In the genomic region with DNA sequence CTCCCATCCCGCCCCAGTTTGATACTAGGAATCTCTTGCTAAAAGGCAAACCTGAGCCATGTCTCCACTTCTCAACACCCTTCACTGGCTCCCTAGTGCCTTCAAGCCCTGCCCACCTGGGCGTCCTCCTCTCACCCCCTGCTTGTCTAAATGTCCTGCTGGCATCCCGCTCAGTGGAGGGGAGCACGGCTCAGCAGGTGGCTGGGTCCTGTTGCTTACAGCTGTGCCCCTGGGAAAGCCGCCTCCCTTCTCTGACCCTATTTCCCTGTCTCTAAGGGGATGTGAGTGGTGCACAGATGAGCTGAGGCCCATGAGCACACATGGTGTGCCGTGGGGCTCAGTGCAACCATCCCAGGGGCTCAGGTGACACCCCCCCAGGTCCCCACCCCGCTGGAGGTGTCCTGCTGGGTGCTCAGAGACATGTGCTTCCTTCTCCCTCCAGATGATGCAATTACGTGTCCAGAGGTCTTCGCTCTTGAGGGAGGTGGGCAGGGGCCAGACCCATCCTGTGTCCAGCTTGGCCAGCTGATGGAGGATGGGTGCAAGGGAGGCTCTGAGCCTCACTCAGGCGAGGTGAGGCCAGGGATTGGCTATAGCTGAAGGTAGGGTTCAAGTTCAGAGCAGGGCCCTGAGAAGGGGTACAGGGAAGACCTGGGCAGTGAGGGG, we compare ENCODE assay signal across 30 cellular contexts. TPM values are rescaled to one million over a fixed set of nuclear protein-coding genes. Genes with fewer than 3 reads are reported as not detected.
"Had no signal": no experiment of that assay in that cellular context is flagged by ENCODE, and none has a peak within 500 bp of the region (broad histone marks: within the 10 kb centered on the region; RNA-seq: fewer than 3 reads in every experiment).

No MANE protein-coding gene starts in this region.

- H3K4me1 ChIP-seq: ascending aorta, body of pancreas had no signal

- H3K36me3 ChIP-seq: ascending aorta had no signal

- ATAC-seq: body of pancreas, Panc1, Right ventricle myocardium inferior, T-cell had no signal

- H3K4me3 ChIP-seq: ascending aorta, body of pancreas, SK-N-MC had no signal

- H3K4me1 Mint-ChIP-seq: activated B cell treated with CpG ODN at 0.5 μM for 24 hours had no signal

- DNase-seq: activated B cell treated with CpG ODN at 0.5 μM for 24 hours; activated CD4-positive, alpha-beta memory T cell treated with anti-CD3 and anti-CD28 coated beads, Interleukin-2, amount 10 ng/mL, durations not matched to agents 7 days and 5 days; activated CD4-positive, alpha-beta T cell treated with anti-CD3 and anti-CD28 coated beads for 1 hour; activated CD4-positive, alpha-beta T cell treated with anti-CD3 and anti-CD28 coated beads, Interleukin-2, amount 50 U/mL, for 1 hour; activated CD8-positive, alpha-beta memory T cell treated with anti-CD3 and anti-CD28 coated beads, Interleukin-2, amount 50 U/mL, for 48 hours; activated naive CD4-positive, alpha-beta T cell treated with anti-CD3 and anti-CD28 coated beads, Interleukin-2, amount 50 U/mL, for 16 hours; activated T-cell treated with anti-CD3 and anti-CD28 coated beads, Interleukin-2, amount 50 U/mL, for 1 hour; amniotic stem cell; body of pancreas; central memory CD4-positive, alpha-beta T cell; KG1; NCI-H1048; NCI-H1930; NCI-H2171; NCI-H2227 treated with DMSO at 0.1 percent for 48 hours; NCI-H510A; NCI-H526 treated with DMSO at 0.1 percent for 48 hours; NK-92 treated with Interleukin-12 subunit alpha and Interleukin-12 subunit beta, amount 100 ng/mL, for 24 hours; OCI-M1; RPMI8226; T-cell; T-helper 2 cell; T1000 had no signal

- H3K9me3 Mint-ChIP-seq: activated B cell treated with CpG ODN at 0.5 μM for 24 hours; activated CD4-positive, alpha-beta memory T cell treated with anti-CD3 and anti-CD28 coated beads, Interleukin-2, amount 10 ng/mL, durations not matched to agents 7 days and 5 days; T-cell had no signal

- H3K27ac Mint-ChIP-seq: activated B cell treated with CpG ODN at 0.5 μM for 24 hours; activated CD4-positive, alpha-beta memory T cell treated with anti-CD3 and anti-CD28 coated beads, Interleukin-2, amount 10 ng/mL, durations not matched to agents 7 days and 5 days had no signal

- H3K36me3 Mint-ChIP-seq: T-cell had no signal

- H3K27me3 Mint-ChIP-seq: activated B cell treated with CpG ODN at 0.5 μM for 24 hours; activated CD4-positive, alpha-beta memory T cell treated with anti-CD3 and anti-CD28 coated beads, Interleukin-2, amount 10 ng/mL, durations not matched to agents 7 days and 5 days; T-cell had no signal

- H3K27me3 ChIP-seq: ascending aorta, body of pancreas had no signal

- H3K27ac ChIP-seq: ascending aorta, body of pancreas, SK-N-MC had no signal

- H3K4me3 Mint-ChIP-seq: activated B cell treated with CpG ODN at 0.5 μM for 24 hours; activated CD4-positive, alpha-beta memory T cell treated with anti-CD3 and anti-CD28 coated beads, Interleukin-2, amount 10 ng/mL, durations not matched to agents 7 days and 5 days; T-cell had no signal

- H3K9me3 ChIP-seq: ascending aorta, body of pancreas had no signal

RNA-seq across cellular contexts. Expression of a gene that starts 24.1 kb away (rescaled TPM):
- total RNA-seq: activated B cell treated with CpG ODN at 0.5 μM for 24 hours, M059J had no signal

RNA-seq across cellular contexts. Expression of a gene that starts 34.0 kb away (rescaled TPM):
- total RNA-seq: activated B cell treated with CpG ODN at 0.5 μM for 24 hours; activated CD4-positive, alpha-beta memory T cell treated with anti-CD3 and anti-CD28 coated beads, Interleukin-2, amount 10 ng/mL, durations not matched to agents 7 days and 5 days; ascending aorta; body of pancreas; bronchial epithelial cell; LHCN-M2; M059J; Right ventricle myocardium inferior had no signal
